Comparison of ENCODE assay signal across 16 cellular contexts in genomic region chr5:172350212-172351181, GRCh38.
"Had no signal": no experiment of that assay in that cellular context is flagged by ENCODE, and none has a peak within 500 bp of the region (broad histone marks: within the 10 kb centered on the region; RNA-seq: fewer than 3 reads in every experiment).

No MANE protein-coding gene starts in this region.

- H3K36me3 ChIP-seq: ovary had no signal

- H3K4me3 Mint-ChIP-seq: activated CD4-positive, alpha-beta T cell treated with anti-CD3 and anti-CD28 coated beads, Interleukin-2, amount 10 ng/mL, durations not matched to agents 7 days and 5 days; activated naive CD4-positive, alpha-beta T cell treated with anti-CD3 and anti-CD28 coated beads for 36 hours; activated T-cell treated with anti-CD3 and anti-CD28 coated beads, Interleukin-2, amount 50 U/mL, for 4 hours; immature natural killer cell; naive thymus-derived CD4-positive, alpha-beta T cell; stimulated activated naive B cell treated with anti-CD40 and anti-IgM and Interleukin-4, amounts not matched to agents 10 μg/mL and 1 μg/mL and 100 μg/mL, for 72 hours; T-cell had no signal

- H3K27me3 Mint-ChIP-seq: activated CD4-positive, alpha-beta T cell treated with anti-CD3 and anti-CD28 coated beads, Interleukin-2, amount 10 ng/mL, durations not matched to agents 7 days and 5 days had no signal

- H3K4me1 Mint-ChIP-seq: activated CD4-positive, alpha-beta T cell treated with anti-CD3 and anti-CD28 coated beads, Interleukin-2, amount 10 ng/mL, durations not matched to agents 7 days and 5 days; immature natural killer cell; naive thymus-derived CD4-positive, alpha-beta T cell; stimulated activated naive B cell treated with anti-CD40 and anti-IgM and Interleukin-4, amounts not matched to agents 10 μg/mL and 1 μg/mL and 100 μg/mL, for 72 hours; T-cell had no signal

- ATAC-seq: activated CD4-positive, CD25-positive, alpha-beta regulatory T cell treated with anti-CD3 and anti-CD28 coated beads, Interleukin-2, amount 50 U/mL, for 24 hours; activated T-cell treated with anti-CD3 and anti-CD28 coated beads, Interleukin-2, amount 50 U/mL, for 4 hours; naive thymus-derived CD4-positive, alpha-beta T cell; stimulated activated naive B cell treated with anti-CD40 and anti-IgM and Interleukin-4, amounts not matched to agents 10 μg/mL and 1 μg/mL and 100 μg/mL, for 72 hours; T-cell had no signal

- H3K27ac ChIP-seq: esophagus squamous epithelium, ovary, sigmoid colon, thoracic aorta had no signal

- H3K36me3 Mint-ChIP-seq: immature natural killer cell; naive thymus-derived CD4-positive, alpha-beta T cell; stimulated activated naive B cell treated with anti-CD40 and anti-IgM and Interleukin-4, amounts not matched to agents 10 μg/mL and 1 μg/mL and 100 μg/mL, for 72 hours; T-cell had no signal

- DNase-seq: activated CD4-positive, alpha-beta T cell treated with anti-CD3 and anti-CD28 coated beads, Interleukin-2, amount 10 ng/mL, durations not matched to agents 7 days and 5 days; activated CD8-positive, alpha-beta memory T cell treated with anti-CD3 and anti-CD28 coated beads, Interleukin-2, amount 50 U/mL, for 4 hours; activated naive CD4-positive, alpha-beta T cell treated with anti-CD3 and anti-CD28 coated beads for 36 hours; activated T-cell treated with anti-CD3 and anti-CD28 coated beads, Interleukin-2, amount 50 U/mL, for 4 hours; cortex of kidney; esophagus squamous epithelium; immature natural killer cell; naive thymus-derived CD4-positive, alpha-beta T cell; ovary; sigmoid colon; stimulated activated CD4-positive, alpha-beta T cell treated with anti-CD3 and anti-CD28 coated beads, Interleukin-4, amount 100 ng/mL, for 4 hours; stimulated activated naive B cell treated with anti-CD40 and anti-IgM and Interleukin-4, amounts not matched to agents 10 μg/mL and 1 μg/mL and 100 μg/mL, for 72 hours; T-cell had no signal

- H3K27me3 ChIP-seq: body of pancreas, esophagus squamous epithelium, ovary, sigmoid colon had no signal

- H3K9me3 ChIP-seq: body of pancreas, esophagus squamous epithelium, ovary, sigmoid colon, thoracic aorta had no signal

- H3K4me1 ChIP-seq: esophagus squamous epithelium, sigmoid colon had no signal

- H3K27ac Mint-ChIP-seq: activated CD4-positive, alpha-beta T cell treated with anti-CD3 and anti-CD28 coated beads, Interleukin-2, amount 10 ng/mL, durations not matched to agents 7 days and 5 days; activated naive CD4-positive, alpha-beta T cell treated with anti-CD3 and anti-CD28 coated beads for 36 hours; immature natural killer cell; naive thymus-derived CD4-positive, alpha-beta T cell; stimulated activated naive B cell treated with anti-CD40 and anti-IgM and Interleukin-4, amounts not matched to agents 10 μg/mL and 1 μg/mL and 100 μg/mL, for 72 hours; T-cell had no signal

- H3K9me3 Mint-ChIP-seq: activated CD4-positive, alpha-beta T cell treated with anti-CD3 and anti-CD28 coated beads, Interleukin-2, amount 10 ng/mL, durations not matched to agents 7 days and 5 days; activated naive CD4-positive, alpha-beta T cell treated with anti-CD3 and anti-CD28 coated beads for 36 hours; activated T-cell treated with anti-CD3 and anti-CD28 coated beads, Interleukin-2, amount 50 U/mL, for 4 hours; immature natural killer cell; naive thymus-derived CD4-positive, alpha-beta T cell; stimulated activated naive B cell treated with anti-CD40 and anti-IgM and Interleukin-4, amounts not matched to agents 10 μg/mL and 1 μg/mL and 100 μg/mL, for 72 hours; T-cell had no signal

- H3K4me3 ChIP-seq: body of pancreas, esophagus squamous epithelium, ovary, sigmoid colon, thoracic aorta had no signal
